Comparison of ENCODE assay signal across 16 cellular contexts in genomic region chr12:87967871-87968270, GRCh38.
DNase-seq lines count a peak whose midpoint lies in the region; ATAC-seq and TF ChIP-seq lines count a peak whose summit lies in the region.
"Had no signal": no experiment of that assay in that cellular context is flagged by ENCODE, and none has a peak within 500 bp of the region (broad histone marks: within the 10 kb centered on the region; RNA-seq: fewer than 3 reads in every experiment).

No MANE protein-coding gene starts in this region.

- intact Hi-C loops in cardiac septum (cut with DNase I), result no loop called here

- H4K20me1 ChIP-seq in hepatocyte (ENCODE audit: insufficient read depth, poor library complexity, severe bottlenecking), result no peaks in the 10 kb centered on the region
- H4K20me1 ChIP-seq: BLaER1 treated with 17β-estradiol and CSF1 and Interleukin-3, amounts not matched to agents 10 nM and 100 nM had no signal

- H3K4me1 ChIP-seq in hepatocyte (ENCODE audit: insufficient read depth), result no peaks in the 10 kb centered on the region
- H3K4me1 ChIP-seq: BLaER1 treated with 17β-estradiol and CSF1 and Interleukin-3, amounts not matched to agents 10 nM and 100 nM; left lung had no signal

- H3K9me3 ChIP-seq in hepatocyte (ENCODE audit: low read depth), result no peaks in the 10 kb centered on the region
- H3K9me3 ChIP-seq: BLaER1 treated with 17β-estradiol and CSF1 and Interleukin-3, amounts not matched to agents 10 nM and 100 nM; left lung had no signal

- H3K36me3 ChIP-seq in hepatocyte (replicated peaks; ENCODE audit: insufficient read depth, low read depth), result no peaks in the 10 kb centered on the region
- H3K36me3 ChIP-seq: BLaER1 treated with 17β-estradiol and CSF1 and Interleukin-3, amounts not matched to agents 10 nM and 100 nM; left lung had no signal

- no peaks in the 10 kb centered on the region for H3K79me2 ChIP-seq in hepatocyte

- no peaks in the 10 kb centered on the region for H3K27me3 ChIP-seq in hepatocyte
- H3K27me3 ChIP-seq: BLaER1 treated with 17β-estradiol and CSF1 and Interleukin-3, amounts not matched to agents 10 nM and 100 nM; left lung had no signal

- ATAC-seq in GM18868 (IDR thresholded peaks at IDR 0.05; ENCODE audit: unreplicated experiment), result no peak
- ATAC-seq: activated T-helper 17 cell treated with anti-CD3 and anti-CD28 coated beads, Interleukin-2, amount 50 U/mL, for 72 hours; esophagus mucosa; HepG2; left lung had no signal

- no peaks in the 10 kb centered on the region for H3K9me2 ChIP-seq in hepatocyte (replicated peaks; ENCODE audit: insufficient read depth)

- TF ChIP-seq CTCF in hepatocyte (IDR thresholded peaks at IDR 0.05; ENCODE audit: poor library complexity), result no peak

- no peak overlapping the region for H3K4me3 ChIP-seq in hepatocyte
- H3K4me3 ChIP-seq: BLaER1 treated with 17β-estradiol and CSF1 and Interleukin-3, amounts not matched to agents 10 nM and 100 nM; left lung had no signal

- no peak overlapping the region for H2AFZ ChIP-seq in hepatocyte

- no peak overlapping the region for H3K4me2 ChIP-seq in hepatocyte
- H3K4me2 ChIP-seq: BLaER1 treated with 17β-estradiol and CSF1 and Interleukin-3, amounts not matched to agents 10 nM and 100 nM had no signal

- DNase-seq in DMS 273 (lab: John Stamatoyannopoulos, UW; ENCODE audit: unreplicated experiment) (peak; percentile 71), DMS 273 treated with DMSO at 0.1 percent for 48 hours (lab: John Stamatoyannopoulos, UW) (no peak), NCI-H1436 (lab: John Stamatoyannopoulos, UW) (peak; percentile 63), OCI-M1 (lab: John Stamatoyannopoulos, UW) (peak; percentile 4), hepatocyte (ENCODE audit: low spot score) (peak; percentile 14), GOT3 (lab: John Stamatoyannopoulos, UW) (no peak), cardiac septum (ENCODE audit: low spot score) (no peak)
- DNase-seq: left lung, NCI-H2029 treated with DMSO at 0.1 percent for 48 hours, substantia nigra had no signal

- no peak overlapping the region for H3K27ac ChIP-seq in hepatocyte
- H3K27ac ChIP-seq: 22Rv1; BLaER1 treated with 17β-estradiol and CSF1 and Interleukin-3, amounts not matched to agents 10 nM and 100 nM; left lung had no signal

Comparison
In these comparisons a context has a peak if more than half of its experiments do, and no peak if none do; other contexts are left out.
1. DNase-seq: peak in DMS 273 (single experiment), NCI-H1436 (single experiment), OCI-M1 (single experiment) and hepatocyte (single experiment); none in DMS 273 treated with DMSO at 0.1 percent for 48 hours (single experiment), GOT3 (single experiment) and cardiac septum (single experiment).